ENCODE assay signal across 2 cellular contexts in the genomic region with DNA sequence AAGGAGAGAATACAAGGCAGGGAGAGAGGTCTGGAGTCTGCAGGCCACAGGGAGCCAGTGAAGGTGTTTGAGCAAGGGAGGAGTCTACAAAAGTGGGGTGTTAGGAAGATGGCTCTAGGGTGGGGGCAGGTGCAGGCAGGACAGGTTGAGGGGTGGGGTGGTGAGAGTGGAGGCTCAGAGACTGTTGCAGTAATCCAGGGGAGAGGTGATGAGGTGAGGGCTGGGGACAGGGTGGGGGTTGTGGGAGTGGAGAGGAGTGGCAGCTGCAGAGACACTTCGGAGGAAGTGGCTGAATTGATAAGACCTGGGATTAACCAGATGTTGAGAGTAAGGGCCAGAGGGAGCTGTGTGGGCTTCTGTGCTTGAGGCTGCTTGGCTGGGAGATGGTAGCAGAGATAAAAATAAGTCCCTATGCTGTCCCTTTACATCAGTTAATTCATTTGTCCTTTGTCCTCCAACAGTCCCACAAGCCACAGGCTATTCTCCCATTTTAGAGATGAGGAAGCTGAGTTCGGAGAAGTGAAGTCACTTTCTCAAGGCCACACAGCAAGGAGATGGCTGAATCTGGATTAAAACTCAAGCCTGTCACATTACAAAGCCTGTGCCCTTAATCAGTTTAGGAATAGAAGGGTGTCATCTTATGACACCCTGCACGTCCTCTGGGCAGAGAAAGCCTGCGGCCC.
A peak's percentile ranks its signal among the peaks of the same experiment; 100 is the strongest.
TF ChIP-seq lines count a peak whose summit lies in the region.

No MANE protein-coding gene starts in this region.

TF ChIP-seq in HepG2, 621 proteins besides CTCF, POLR2A, EP300 and RAD21:
- TF ChIP-seq ETV5 (CRISPR knock-in tag; IDR thresholded peaks at IDR 0.05; ENCODE audit: borderline replicate concordance) (no peak), ZNF629 (CRISPR knock-in tag; conservative IDR thresholded peaks at IDR 0.05) (peak; percentile 82), KLF12 (CRISPR knock-in tag; IDR thresholded peaks at IDR 0.05; ENCODE audit: borderline replicate concordance) (no peak), KDM1A (CRISPR knock-in tag; IDR thresholded peaks at IDR 0.05) (peak; percentile 20; the same call in 1 of the 2 replicates)
- TF ChIP-seq, protein P1, sequence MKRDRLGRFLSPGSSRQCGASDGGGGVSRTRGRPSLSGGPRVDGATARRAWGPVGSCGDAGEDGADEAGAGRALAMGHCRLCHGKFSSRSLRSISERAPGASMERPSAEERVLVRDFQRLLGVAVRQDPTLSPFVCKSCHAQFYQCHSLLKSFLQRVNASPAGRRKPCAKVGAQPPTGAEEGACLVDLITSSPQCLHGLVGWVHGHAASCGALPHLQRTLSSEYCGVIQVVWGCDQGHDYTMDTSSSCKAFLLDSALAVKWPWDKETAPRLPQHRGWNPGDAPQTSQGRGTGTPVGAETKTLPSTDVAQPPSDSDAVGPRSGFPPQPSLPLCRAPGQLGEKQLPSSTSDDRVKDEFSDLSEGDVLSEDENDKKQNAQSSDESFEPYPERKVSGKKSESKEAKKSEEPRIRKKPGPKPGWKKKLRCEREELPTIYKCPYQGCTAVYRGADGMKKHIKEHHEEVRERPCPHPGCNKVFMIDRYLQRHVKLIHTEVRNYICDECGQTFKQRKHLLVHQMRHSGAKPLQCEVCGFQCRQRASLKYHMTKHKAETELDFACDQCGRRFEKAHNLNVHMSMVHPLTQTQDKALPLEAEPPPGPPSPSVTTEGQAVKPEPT (CRISPR knock-in tag; IDR thresholded peaks at IDR 0.05; ENCODE audit: low read depth) = no peak

TF ChIP-seq in K562, 482 proteins besides CTCF, POLR2A, EP300 and RAD21 (continues in another document):
- TF ChIP-seq CBFA2T3 (IDR thresholded peaks at IDR 0.05) (peak; percentile 99), ZEB2 (IDR thresholded peaks at IDR 0.05) (peak; percentile 88), TCF3 (CRISPR knock-in tag; IDR thresholded peaks at IDR 0.05) (peak; percentile 95), JUND (IDR thresholded peaks at IDR 0.05; ENCODE audit: borderline replicate concordance, low read depth, low read length) (peak; percentile 72), JUND (tag; IDR thresholded peaks at IDR 0.05; ENCODE audit: borderline replicate concordance, low read depth, low read length) (peak; percentile 49; the same call in 1 of the 3 replicates), TBP (optimal IDR thresholded peaks at IDR 0.05; ENCODE audit: low read depth, low read length) (peak; percentile 18), C11orf30 (IDR thresholded peaks at IDR 0.05; ENCODE audit: low read depth) (no peak), PCBP1 (IDR thresholded peaks at IDR 0.05; ENCODE audit: low read depth, low read length, poor library complexity, severe bottlenecking) (no peak), MTA2 (IDR thresholded peaks at IDR 0.05; ENCODE audit: low read depth) (peak; percentile 87), CBFA2T2 (conservative IDR thresholded peaks at IDR 0.05) (peak; percentile 98), ZNF584 (CRISPR knock-in tag; IDR thresholded peaks at IDR 0.05; ENCODE audit: low read depth) (0 out of 2 replicates have a peak, but pooled peaks have one; percentile 70), EP400 (IDR thresholded peaks at IDR 0.05) (peak; percentile 42; the same call in 1 of the 2 replicates), CC2D1A (IDR thresholded peaks at IDR 0.05) (peak; percentile 86; the same call in 1 of the 2 replicates), ZNF561 (CRISPR knock-in tag; conservative IDR thresholded peaks at IDR 0.05) (no peak), TEAD1 (CRISPR knock-in tag; IDR thresholded peaks at IDR 0.05) (peak; percentile 20 to 55; a peak in 2 of 4 replicates), ZNF589 (CRISPR knock-in tag; IDR thresholded peaks at IDR 0.05; ENCODE audit: low read depth) (peak; percentile 91), PRPF4 (IDR thresholded peaks at IDR 0.05; ENCODE audit: insufficient read depth, low read depth, low read length, poor library complexity, severe bottlenecking) (no peak), CHD1 (IDR thresholded peaks at IDR 0.05; ENCODE audit: low read length) (no peak), GTF2F1 (IDR thresholded peaks at IDR 0.05; ENCODE audit: low read depth, low read length) (no peak), WHSC1 (IDR thresholded peaks at IDR 0.05; ENCODE audit: low read length) (no peak), EGR1 (conservative IDR thresholded peaks at IDR 0.05) (peak; percentile 55), PHF20 (IDR thresholded peaks at IDR 0.05; ENCODE audit: partially characterized antibody) (peak; percentile 59), ZNF77 (CRISPR knock-in tag; IDR thresholded peaks at IDR 0.05) (no peak), YBX1 (IDR thresholded peaks at IDR 0.05) (no peak), GABPB1 (CRISPR knock-in tag; IDR thresholded peaks at IDR 0.05) (peak; percentile 67), ETV6 (IDR thresholded peaks at IDR 0.05; ENCODE audit: borderline replicate concordance in 1 of 2, low read depth in 2 of 2, low read length in 1 of 2) (peak in 1 of 2 experiments; percentile 68; a peak in 1 of 4 replicates), ETV6 (CRISPR knock-in tag; IDR thresholded peaks at IDR 0.05; ENCODE audit: borderline replicate concordance) (no peak), HSF4 (CRISPR knock-in tag; IDR thresholded peaks at IDR 0.05; ENCODE audit: borderline replicate concordance) (no peak), CHD4 (IDR thresholded peaks at IDR 0.05; ENCODE audit: insufficient read depth, insufficient replicate concordance, low read depth, low read length, poor library complexity, severe bottlenecking) (peak; percentile 98), MAFF (IDR thresholded peaks at IDR 0.05; ENCODE audit: low read length) (no peak), GABPB2 (CRISPR knock-in tag; conservative IDR thresholded peaks at IDR 0.05) (no peak), CREB1 (IDR thresholded peaks at IDR 0.05) (no peak), CREB1 (CRISPR knock-in tag; IDR thresholded peaks at IDR 0.05) (0 out of 2 replicates have a peak, but pooled peaks have one; percentile 26), NFIC (IDR thresholded peaks at IDR 0.05) (peak; percentile 94), KAT2B (IDR thresholded peaks at IDR 0.05; ENCODE audit: low read depth, low read length) (no peak), SMARCC2 (IDR thresholded peaks at IDR 0.05; ENCODE audit: low read depth) (peak; percentile 62; the same call in 1 of the 2 replicates), POLR2AphosphoS5 (IDR thresholded peaks at IDR 0.05; ENCODE audit: control insufficient read depth, insufficient read depth, low read depth, low read length) (peak; percentile 87), CBX3 (IDR thresholded peaks at IDR 0.05; ENCODE audit: borderline replicate concordance in 1 of 2, low read length in 2 of 2) (peak in 1 of 2 experiments; percentile 90; a peak in 2 of 3 replicates), NUFIP1 (IDR thresholded peaks at IDR 0.05; ENCODE audit: partially characterized antibody) (no peak), ETS2 (tag; IDR thresholded peaks at IDR 0.05; ENCODE audit: borderline replicate concordance, poor library complexity, severe bottlenecking) (no peak)
- TF ChIP-seq, protein P2, sequence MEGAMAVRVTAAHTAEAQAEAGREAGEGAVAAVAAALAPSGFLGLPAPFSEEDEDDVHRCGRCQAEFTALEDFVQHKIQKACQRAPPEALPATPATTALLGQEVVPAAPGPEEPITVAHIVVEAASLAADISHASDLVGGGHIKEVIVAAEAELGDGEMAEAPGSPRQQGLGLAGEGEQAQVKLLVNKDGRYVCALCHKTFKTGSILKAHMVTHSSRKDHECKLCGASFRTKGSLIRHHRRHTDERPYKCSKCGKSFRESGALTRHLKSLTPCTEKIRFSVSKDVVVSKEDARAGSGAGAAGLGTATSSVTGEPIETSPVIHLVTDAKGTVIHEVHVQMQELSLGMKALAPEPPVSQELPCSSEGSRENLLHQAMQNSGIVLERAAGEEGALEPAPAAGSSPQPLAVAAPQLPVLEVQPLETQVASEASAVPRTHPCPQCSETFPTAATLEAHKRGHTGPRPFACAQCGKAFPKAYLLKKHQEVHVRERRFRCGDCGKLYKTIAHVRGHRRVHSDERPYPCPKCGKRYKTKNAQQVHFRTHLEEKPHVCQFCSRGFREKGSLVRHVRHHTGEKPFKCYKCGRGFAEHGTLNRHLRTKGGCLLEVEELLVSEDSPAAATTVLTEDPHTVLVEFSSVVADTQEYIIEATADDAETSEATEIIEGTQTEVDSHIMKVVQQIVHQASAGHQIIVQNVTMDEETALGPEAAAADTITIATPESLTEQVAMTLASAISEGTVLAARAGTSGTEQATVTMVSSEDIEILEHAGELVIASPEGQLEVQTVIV (CRISPR knock-in tag; IDR thresholded peaks at IDR 0.05; ENCODE audit: borderline replicate concordance) = no peak
- TF ChIP-seq, protein P3, sequence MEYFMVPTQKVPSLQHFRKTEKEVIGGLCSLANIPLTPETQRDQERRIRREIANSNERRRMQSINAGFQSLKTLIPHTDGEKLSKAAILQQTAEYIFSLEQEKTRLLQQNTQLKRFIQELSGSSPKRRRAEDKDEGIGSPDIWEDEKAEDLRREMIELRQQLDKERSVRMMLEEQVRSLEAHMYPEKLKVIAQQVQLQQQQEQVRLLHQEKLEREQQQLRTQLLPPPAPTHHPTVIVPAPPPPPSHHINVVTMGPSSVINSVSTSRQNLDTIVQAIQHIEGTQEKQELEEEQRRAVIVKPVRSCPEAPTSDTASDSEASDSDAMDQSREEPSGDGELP (CRISPR knock-in tag; IDR thresholded peaks at IDR 0.05; ENCODE audit: borderline replicate concordance) = peak; percentile 88
- TF ChIP-seq, protein P4, sequence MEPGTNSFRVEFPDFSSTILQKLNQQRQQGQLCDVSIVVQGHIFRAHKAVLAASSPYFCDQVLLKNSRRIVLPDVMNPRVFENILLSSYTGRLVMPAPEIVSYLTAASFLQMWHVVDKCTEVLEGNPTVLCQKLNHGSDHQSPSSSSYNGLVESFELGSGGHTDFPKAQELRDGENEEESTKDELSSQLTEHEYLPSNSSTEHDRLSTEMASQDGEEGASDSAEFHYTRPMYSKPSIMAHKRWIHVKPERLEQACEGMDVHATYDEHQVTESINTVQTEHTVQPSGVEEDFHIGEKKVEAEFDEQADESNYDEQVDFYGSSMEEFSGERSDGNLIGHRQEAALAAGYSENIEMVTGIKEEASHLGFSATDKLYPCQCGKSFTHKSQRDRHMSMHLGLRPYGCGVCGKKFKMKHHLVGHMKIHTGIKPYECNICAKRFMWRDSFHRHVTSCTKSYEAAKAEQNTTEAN (CRISPR knock-in tag; IDR thresholded peaks at IDR 0.05) = no peak
- TF ChIP-seq, protein P5, sequence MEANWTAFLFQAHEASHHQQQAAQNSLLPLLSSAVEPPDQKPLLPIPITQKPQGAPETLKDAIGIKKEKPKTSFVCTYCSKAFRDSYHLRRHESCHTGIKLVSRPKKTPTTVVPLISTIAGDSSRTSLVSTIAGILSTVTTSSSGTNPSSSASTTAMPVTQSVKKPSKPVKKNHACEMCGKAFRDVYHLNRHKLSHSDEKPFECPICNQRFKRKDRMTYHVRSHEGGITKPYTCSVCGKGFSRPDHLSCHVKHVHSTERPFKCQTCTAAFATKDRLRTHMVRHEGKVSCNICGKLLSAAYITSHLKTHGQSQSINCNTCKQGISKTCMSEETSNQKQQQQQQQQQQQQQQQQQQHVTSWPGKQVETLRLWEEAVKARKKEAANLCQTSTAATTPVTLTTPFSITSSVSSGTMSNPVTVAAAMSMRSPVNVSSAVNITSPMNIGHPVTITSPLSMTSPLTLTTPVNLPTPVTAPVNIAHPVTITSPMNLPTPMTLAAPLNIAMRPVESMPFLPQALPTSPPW (CRISPR knock-in tag; IDR thresholded peaks at IDR 0.05) = peak; percentile 83
- TF ChIP-seq, protein P6, sequence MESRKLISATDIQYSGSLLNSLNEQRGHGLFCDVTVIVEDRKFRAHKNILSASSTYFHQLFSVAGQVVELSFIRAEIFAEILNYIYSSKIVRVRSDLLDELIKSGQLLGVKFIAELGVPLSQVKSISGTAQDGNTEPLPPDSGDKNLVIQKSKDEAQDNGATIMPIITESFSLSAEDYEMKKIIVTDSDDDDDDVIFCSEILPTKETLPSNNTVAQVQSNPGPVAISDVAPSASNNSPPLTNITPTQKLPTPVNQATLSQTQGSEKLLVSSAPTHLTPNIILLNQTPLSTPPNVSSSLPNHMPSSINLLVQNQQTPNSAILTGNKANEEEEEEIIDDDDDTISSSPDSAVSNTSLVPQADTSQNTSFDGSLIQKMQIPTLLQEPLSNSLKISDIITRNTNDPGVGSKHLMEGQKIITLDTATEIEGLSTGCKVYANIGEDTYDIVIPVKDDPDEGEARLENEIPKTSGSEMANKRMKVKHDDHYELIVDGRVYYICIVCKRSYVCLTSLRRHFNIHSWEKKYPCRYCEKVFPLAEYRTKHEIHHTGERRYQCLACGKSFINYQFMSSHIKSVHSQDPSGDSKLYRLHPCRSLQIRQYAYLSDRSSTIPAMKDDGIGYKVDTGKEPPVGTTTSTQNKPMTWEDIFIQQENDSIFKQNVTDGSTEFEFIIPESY (CRISPR knock-in tag; IDR thresholded peaks at IDR 0.05) = peak; percentile 52; the same call in 1 of the 2 replicates
- TF ChIP-seq, protein P7, sequence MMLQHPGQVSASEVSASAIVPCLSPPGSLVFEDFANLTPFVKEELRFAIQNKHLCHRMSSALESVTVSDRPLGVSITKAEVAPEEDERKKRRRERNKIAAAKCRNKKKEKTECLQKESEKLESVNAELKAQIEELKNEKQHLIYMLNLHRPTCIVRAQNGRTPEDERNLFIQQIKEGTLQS (IDR thresholded peaks at IDR 0.05) = no peak
- TF ChIP-seq, protein P7 (CRISPR knock-in tag; conservative IDR thresholded peaks at IDR 0.05) = no peak
- TF ChIP-seq, protein P8, sequence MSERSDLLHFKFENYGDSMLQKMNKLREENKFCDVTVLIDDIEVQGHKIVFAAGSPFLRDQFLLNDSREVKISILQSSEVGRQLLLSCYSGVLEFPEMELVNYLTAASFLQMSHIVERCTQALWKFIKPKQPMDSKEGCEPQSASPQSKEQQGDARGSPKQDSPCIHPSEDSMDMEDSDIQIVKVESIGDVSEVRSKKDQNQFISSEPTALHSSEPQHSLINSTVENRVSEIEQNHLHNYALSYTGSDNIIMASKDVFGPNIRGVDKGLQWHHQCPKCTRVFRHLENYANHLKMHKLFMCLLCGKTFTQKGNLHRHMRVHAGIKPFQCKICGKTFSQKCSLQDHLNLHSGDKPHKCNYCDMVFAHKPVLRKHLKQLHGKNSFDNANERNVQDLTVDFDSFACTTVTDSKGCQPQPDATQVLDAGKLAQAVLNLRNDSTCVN (CRISPR knock-in tag; IDR thresholded peaks at IDR 0.05) = peak; percentile 78; the same call in 1 of the 2 replicates
- TF ChIP-seq, protein P9, sequence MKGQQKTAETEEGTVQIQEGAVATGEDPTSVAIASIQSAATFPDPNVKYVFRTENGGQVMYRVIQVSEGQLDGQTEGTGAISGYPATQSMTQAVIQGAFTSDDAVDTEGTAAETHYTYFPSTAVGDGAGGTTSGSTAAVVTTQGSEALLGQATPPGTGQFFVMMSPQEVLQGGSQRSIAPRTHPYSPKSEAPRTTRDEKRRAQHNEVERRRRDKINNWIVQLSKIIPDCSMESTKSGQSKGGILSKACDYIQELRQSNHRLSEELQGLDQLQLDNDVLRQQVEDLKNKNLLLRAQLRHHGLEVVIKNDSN (CRISPR knock-in tag; IDR thresholded peaks at IDR 0.05) = no peak
